ENCODE assay signal across 19 cellular contexts in the genomic region with DNA sequence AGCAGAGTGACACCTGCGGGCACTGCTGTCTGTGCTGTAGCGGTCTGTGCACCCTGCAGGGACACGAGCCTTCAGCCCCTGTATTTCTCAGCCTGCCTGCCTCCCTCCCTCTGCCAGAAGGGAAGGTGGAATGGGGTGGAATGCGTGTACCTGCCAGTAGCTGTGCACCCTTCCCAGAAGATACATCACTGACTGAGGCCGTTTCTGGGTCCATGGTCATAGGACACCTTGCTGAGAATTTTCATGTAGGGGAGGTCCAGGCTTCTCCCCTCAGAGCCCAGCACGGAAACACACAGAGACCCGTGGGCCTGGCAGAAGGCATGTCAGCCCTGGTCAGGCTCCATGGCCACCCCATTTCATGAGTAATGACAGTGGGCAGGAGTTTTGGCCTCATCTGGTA.
"Had no signal": no experiment of that assay in that cellular context is flagged by ENCODE, and none has a peak within 500 bp of the region (broad histone marks: within the 10 kb centered on the region; RNA-seq: fewer than 3 reads in every experiment).

No MANE protein-coding gene starts in this region.

- H3K9ac ChIP-seq: neural progenitor cell had no signal

- H3K27ac Mint-ChIP-seq: activated naive CD4-positive, alpha-beta T cell treated with anti-CD3 and anti-CD28 coated beads, Interleukin-2, amount 50 U/mL, for 24 hours; activated T-cell treated with anti-CD3 and anti-CD28 coated beads, Interleukin-2, amount 50 U/mL, for 72 hours; dendritic cell treated with granulocyte-macrophage colony-stimulating factor and Interleukin-4, amounts not matched to agents 40 ng/mL and 50 ng/mL, for 4 days; memory B cell; neural progenitor cell; stimulated activated naive B cell treated with anti-CD40 and anti-IgM and Interleukin-4, amounts not matched to agents 10 μg/mL and 1 μg/mL and 100 μg/mL, for 72 hours had no signal

- H2AFZ ChIP-seq: neural progenitor cell had no signal

- H3K4me3 Mint-ChIP-seq: activated naive CD4-positive, alpha-beta T cell treated with anti-CD3 and anti-CD28 coated beads, Interleukin-2, amount 50 U/mL, for 24 hours; activated T-cell treated with anti-CD3 and anti-CD28 coated beads, Interleukin-2, amount 50 U/mL, for 72 hours; dendritic cell treated with granulocyte-macrophage colony-stimulating factor and Interleukin-4, amounts not matched to agents 40 ng/mL and 50 ng/mL, for 4 days; memory B cell; neural progenitor cell; stimulated activated naive B cell treated with anti-CD40 and anti-IgM and Interleukin-4, amounts not matched to agents 10 μg/mL and 1 μg/mL and 100 μg/mL, for 72 hours had no signal

- H3K36me3 ChIP-seq: neural progenitor cell, ovary had no signal

- H3K4me1 ChIP-seq: neural progenitor cell, tibial artery had no signal

- H3K4me3 ChIP-seq: esophagus squamous epithelium, neural progenitor cell, ovary, spleen, tibial artery had no signal

- H3K27ac ChIP-seq: esophagus squamous epithelium, neural progenitor cell, ovary, spleen, tibial artery, VCaP had no signal

- H3K4me2 ChIP-seq: neural progenitor cell had no signal

- FAIRE-seq: bronchial epithelial cell, urothelium cell line had no signal

- H3K27me3 Mint-ChIP-seq: activated naive CD4-positive, alpha-beta T cell treated with anti-CD3 and anti-CD28 coated beads, Interleukin-2, amount 50 U/mL, for 24 hours; dendritic cell treated with granulocyte-macrophage colony-stimulating factor and Interleukin-4, amounts not matched to agents 40 ng/mL and 50 ng/mL, for 4 days; memory B cell had no signal

- ATAC-seq: activated T-cell treated with anti-CD3 and anti-CD28 coated beads, Interleukin-2, amount 50 U/mL, for 72 hours; stimulated activated naive B cell treated with anti-CD40 and anti-IgM and Interleukin-4, amounts not matched to agents 10 μg/mL and 1 μg/mL and 100 μg/mL, for 72 hours had no signal

- DNase-seq: activated CD4-positive, alpha-beta T cell treated with anti-CD3 and anti-CD28 coated beads for 1 hour; activated CD8-positive, alpha-beta memory T cell treated with anti-CD3 and anti-CD28 coated beads for 24 hours; activated CD8-positive, alpha-beta memory T cell treated with anti-CD3 and anti-CD28 coated beads, Interleukin-2, amount 50 U/mL, for 48 hours; activated effector memory CD4-positive, alpha-beta T cell treated with anti-CD3 and anti-CD28 coated beads, Interleukin-2, amount 50 U/mL, for 16 hours; activated T-cell treated with anti-CD3 and anti-CD28 coated beads, Interleukin-2, amount 50 U/mL, for 72 hours; effector memory CD4-positive, alpha-beta T cell; esophagus squamous epithelium; ovary; spleen; stimulated activated naive B cell treated with anti-CD40 and anti-IgM and Interleukin-4, amounts not matched to agents 10 μg/mL and 1 μg/mL and 100 μg/mL, for 72 hours; T-helper 2 cell; tibial artery had no signal

- H3K9me3 ChIP-seq: esophagus squamous epithelium, ovary, spleen, tibial artery had no signal

- H3K27me3 ChIP-seq: esophagus squamous epithelium, neural progenitor cell, ovary, spleen, tibial artery had no signal

- H3K9me3 Mint-ChIP-seq: activated naive CD4-positive, alpha-beta T cell treated with anti-CD3 and anti-CD28 coated beads, Interleukin-2, amount 50 U/mL, for 24 hours; activated T-cell treated with anti-CD3 and anti-CD28 coated beads, Interleukin-2, amount 50 U/mL, for 72 hours; dendritic cell treated with granulocyte-macrophage colony-stimulating factor and Interleukin-4, amounts not matched to agents 40 ng/mL and 50 ng/mL, for 4 days; neural progenitor cell had no signal

- H3K4me1 Mint-ChIP-seq: neural progenitor cell had no signal

- H3K36me3 Mint-ChIP-seq: activated naive CD4-positive, alpha-beta T cell treated with anti-CD3 and anti-CD28 coated beads, Interleukin-2, amount 50 U/mL, for 24 hours had no signal
